ENCODE assay signal across 8 cellular contexts in genomic region chr2:24082787-24083566, GRCh38. TPM values are rescaled to one million over a fixed set of nuclear protein-coding genes. Genes with fewer than 3 reads are reported as not detected.
A peak's percentile ranks its signal among the peaks of the same experiment; 100 is the strongest.
DNase-seq lines count a peak whose midpoint lies in the region; ATAC-seq, FAIRE-seq and TF ChIP-seq lines count a peak whose summit lies in the region.

No MANE protein-coding gene starts in this region.

- WGBS in aorta, 2 donors, result 84 to 86% methylated on average over 8 of the region's 8 CpGs

- H3K27ac ChIP-seq in aorta (ENCODE audit: low read depth in 1 of 2, low read length in 2 of 2), result peak overlapping the region; percentile 4 to 46

- H3K9me3 ChIP-seq in mononuclear cell (ENCODE audit: low read depth, low read length) (no peaks in the 10 kb centered on the region), aorta (ENCODE audit: control insufficient read depth, low read length) (no peaks in the 10 kb centered on the region)

- no peak for DNase-seq in stimulated activated naive CD8-positive, alpha-beta T cell treated with anti-CD3 and anti-CD28 coated beads, Interleukin-15, Interleukin-2, amounts not matched to agents 100 U/mL and 50 U/mL, for 24 hours
- DNase-seq in bronchial epithelial cell (ENCODE audit: low read depth), result no peak
- peak in 1 of 2 donors; percentile 44 for DNase-seq in aorta
- DNase-seq in NCI-H510A treated with DMSO at 0.1 percent for 48 hours (lab: John Stamatoyannopoulos, UW), result no peak
- DNase-seq in glomerular visceral epithelial cell (ENCODE audit: extremely low spot score), result no peak

- H3K4me1 ChIP-seq in mononuclear cell (ENCODE audit: insufficient read depth, low read length) (peaks cover 57% of the 10 kb centered on the region), aorta (ENCODE audit: control insufficient read depth in 1 of 2, insufficient read depth in 2 of 2, low read length in 2 of 2) (no peaks in the 10 kb centered on the region)

- no peaks in the 10 kb centered on the region for H3K27me3 ChIP-seq in bronchial epithelial cell (ENCODE audit: control insufficient read depth, insufficient read depth, low read length)
- H3K27me3 ChIP-seq in mononuclear cell (ENCODE audit: insufficient read depth, low read length), result no peaks in the 10 kb centered on the region
- H3K27me3 ChIP-seq in aorta (ENCODE audit: control insufficient read depth in 1 of 2, insufficient read depth in 2 of 2, low read length in 1 of 2), result no peaks in the 10 kb centered on the region

- H3K4me1 Mint-ChIP-seq in stimulated activated naive CD8-positive, alpha-beta T cell treated with anti-CD3 and anti-CD28 coated beads, Interleukin-15, Interleukin-2, amounts not matched to agents 100 ng/mL and 50 ng/mL, for 24 hours (ENCODE audit: low read depth), result peaks cover 13% of the 10 kb centered on the region

- no peaks in the 10 kb centered on the region for H3K27me3 Mint-ChIP-seq in stimulated activated naive CD8-positive, alpha-beta T cell treated with anti-CD3 and anti-CD28 coated beads, Interleukin-15, Interleukin-2, amounts not matched to agents 100 ng/mL and 50 ng/mL, for 24 hours

- no peak for ATAC-seq in stimulated activated naive CD8-positive, alpha-beta T cell treated with anti-CD3 and anti-CD28 coated beads, Interleukin-15, Interleukin-2, amounts not matched to agents 100 U/mL and 50 U/mL, for 24 hours
- no peak for ATAC-seq in aorta (ENCODE audit: low FRiP score)
- ATAC-seq in HG03175 (IDR thresholded peaks at IDR 0.05; ENCODE audit: unreplicated experiment), result no peak

- no peak for FAIRE-seq in bronchial epithelial cell (lab: Jason Lieb, UNC)

- TF ChIP-seq CTCF in bronchial epithelial cell (IDR thresholded peaks at IDR 0.05; ENCODE audit: insufficient read depth, low read length, severe bottlenecking), result no peak

- H3K36me3 ChIP-seq in bronchial epithelial cell (ENCODE audit: control insufficient read depth, insufficient read depth, low read length) (peaks cover 14% of the 10 kb centered on the region), aorta (ENCODE audit: control insufficient read depth in 1 of 2, insufficient read depth in 2 of 2, low read length in 1 of 2) (no peaks in the 10 kb centered on the region)

- H3K4me3 Mint-ChIP-seq in stimulated activated naive CD8-positive, alpha-beta T cell treated with anti-CD3 and anti-CD28 coated beads, Interleukin-15, Interleukin-2, amounts not matched to agents 100 ng/mL and 50 ng/mL, for 24 hours, result peak overlapping the region; percentile 88

- H3K4me3 ChIP-seq in bronchial epithelial cell (ENCODE audit: low read depth, low read length) (peak overlapping the region; percentile 77), mononuclear cell (ENCODE audit: low read length) (peak overlapping the region; percentile 53), aorta (ENCODE audit: low read length in 2 of 2) (no peak overlapping the region)

- intact Hi-C loops in aorta (cut with DNase I), result loop anchor here (5.0 to 10.0 kb wide), 2 partner anchors 156 to 258 kb away; partner anchors contain the start of gene ATAD2B (in 1 of the 2)

- peak overlapping the region; percentile 49 for H3K27ac Mint-ChIP-seq in stimulated activated naive CD8-positive, alpha-beta T cell treated with anti-CD3 and anti-CD28 coated beads, Interleukin-15, Interleukin-2, amounts not matched to agents 100 ng/mL and 50 ng/mL, for 24 hours

- no peaks in the 10 kb centered on the region for H3K9me3 Mint-ChIP-seq in stimulated activated naive CD8-positive, alpha-beta T cell treated with anti-CD3 and anti-CD28 coated beads, Interleukin-15, Interleukin-2, amounts not matched to agents 100 ng/mL and 50 ng/mL, for 24 hours

- H3K36me3 Mint-ChIP-seq in stimulated activated naive CD8-positive, alpha-beta T cell treated with anti-CD3 and anti-CD28 coated beads, Interleukin-15, Interleukin-2, amounts not matched to agents 100 ng/mL and 50 ng/mL, for 24 hours (ENCODE audit: low read depth), result no peaks in the 10 kb centered on the region

RNA-seq across cellular contexts. Expression of gene TP53I3, which starts 1.7 kb away (rescaled TPM):
- total RNA-seq in bronchial epithelial cell (34.5 and 65.0 TPM in 2 replicates), mononuclear cell (5.6 TPM), aorta (10 to 100 TPM in 1 of 2 donors, 1 to 10 TPM in 1; 7.3 to 21.0 TPM)
- polyA plus RNA-seq in aorta, result 10 to 100 TPM; 30.2 to 35.5 TPM

RNA-seq across cellular contexts. Expression of gene SF3B6, which starts 6.9 kb away (rescaled TPM):
- total RNA-seq in bronchial epithelial cell, result 202 and 223 TPM in 2 replicates
- 107 TPM for total RNA-seq in mononuclear cell
- total RNA-seq in aorta, result 10 to 100 TPM; 54.4 to 60.5 TPM
- polyA plus RNA-seq in aorta, result 100 to 1,000 TPM; 115 to 158 TPM

RNA-seq across cellular contexts. Expression of gene FKBP1B, which starts 33.4 kb away (rescaled TPM):
- 16.5 and 30.0 TPM in 2 replicates for total RNA-seq in bronchial epithelial cell
- total RNA-seq in mononuclear cell, result 4.5 TPM
- total RNA-seq in aorta, result 1 to 10 TPM; 5.9 to 7.3 TPM
- 10 to 100 TPM; 18.7 to 24.8 TPM for polyA plus RNA-seq in aorta

RNA-seq across cellular contexts. Expression of gene WDCP, which starts 35.8 kb away (rescaled TPM):
- total RNA-seq in bronchial epithelial cell (4.1 and 7.1 TPM in 2 replicates), mononuclear cell (3.0 TPM), aorta (10 to 100 TPM in 1 of 2 donors, 1 to 10 TPM in 1; 8.3 to 11.2 TPM)
- polyA plus RNA-seq in aorta, result 1 to 10 TPM; 1.3 to 3.5 TPM

RNA-seq across cellular contexts. Expression of gene PFN4, which starts 40.2 kb away (rescaled TPM):
- total RNA-seq in bronchial epithelial cell, result under 0.01 and 0.38 TPM in 2 replicates
- total RNA-seq in mononuclear cell, result not detected
- under 1 TPM in 1 of 2 donors, not detected in 1; 0.93 TPM for total RNA-seq in aorta
- under 1 TPM; 0.26 to 0.63 TPM for polyA plus RNA-seq in aorta

Comparison
In these comparisons a context has a peak if more than half of its experiments do, and no peak if none do; other contexts are left out.
1. H3K4me3 ChIP-seq: peak in bronchial epithelial cell (single experiment) and mononuclear cell (single experiment); none in aorta (0 of 2).